Comparison of ENCODE assay signal across 26 cellular contexts in genomic region chr3:38580450-38581382, GRCh38.
A peak's percentile ranks its signal among the peaks of the same experiment; 100 is the strongest.
DNase-seq lines count a peak whose midpoint lies in the region; ATAC-seq and TF ChIP-seq lines count a peak whose summit lies in the region.
"Had no signal": no experiment of that assay in that cellular context is flagged by ENCODE, and none has a peak within 500 bp of the region (broad histone marks: within the 10 kb centered on the region; RNA-seq: fewer than 3 reads in every experiment).

No MANE protein-coding gene starts in this region.

- no peaks in the 10 kb centered on the region for H3K27me3 Mint-ChIP-seq in activated CD4-positive, alpha-beta T cell treated with anti-CD3 and anti-CD28 coated beads, Interleukin-2, amount 10 ng/mL, durations not matched to agents 7 days and 5 days
- H3K27me3 Mint-ChIP-seq in type B pancreatic cell, result no peaks in the 10 kb centered on the region
- H3K27me3 Mint-ChIP-seq: stimulated activated memory B cell treated with anti-CD40 and anti-IgM and Interleukin-4, amounts not matched to agents 10 μg/mL and 1 μg/mL and 100 μg/mL, for 72 hours had no signal

- no peaks in the 10 kb centered on the region for H3K9me3 Mint-ChIP-seq in activated CD4-positive, alpha-beta T cell treated with anti-CD3 and anti-CD28 coated beads, Interleukin-2, amount 10 ng/mL, durations not matched to agents 7 days and 5 days
- no peaks in the 10 kb centered on the region for H3K9me3 Mint-ChIP-seq in type B pancreatic cell
- H3K9me3 Mint-ChIP-seq: naive thymus-derived CD8-positive, alpha-beta T cell; stimulated activated memory B cell treated with anti-CD40 and anti-IgM and Interleukin-4, amounts not matched to agents 10 μg/mL and 1 μg/mL and 100 μg/mL, for 72 hours had no signal

- H3K36me3 Mint-ChIP-seq in activated CD4-positive, alpha-beta T cell treated with anti-CD3 and anti-CD28 coated beads, Interleukin-2, amount 10 ng/mL, durations not matched to agents 7 days and 5 days (ENCODE audit: low read depth), result no peaks in the 10 kb centered on the region
- H3K36me3 Mint-ChIP-seq in type B pancreatic cell, result no peaks in the 10 kb centered on the region
- H3K36me3 Mint-ChIP-seq: naive thymus-derived CD8-positive, alpha-beta T cell; stimulated activated memory B cell treated with anti-CD40 and anti-IgM and Interleukin-4, amounts not matched to agents 10 μg/mL and 1 μg/mL and 100 μg/mL, for 72 hours had no signal

- CTCF ChIA-PET in activated CD4-positive, alpha-beta T cell treated with anti-CD3 and anti-CD28 coated beads, Interleukin-2, amount 10 ng/mL, durations not matched to agents 7 days and 5 days (lab: Charles Lee), result no interaction called here

- no peak overlapping the region for H3K27ac ChIP-seq in coronary artery
- H3K27ac ChIP-seq: cardiac muscle cell, dorsolateral prefrontal cortex, tibial nerve had no signal

- no peaks in the 10 kb centered on the region for H3K4me1 Mint-ChIP-seq in activated CD4-positive, alpha-beta T cell treated with anti-CD3 and anti-CD28 coated beads, Interleukin-2, amount 10 ng/mL, durations not matched to agents 7 days and 5 days
- H3K4me1 Mint-ChIP-seq in type B pancreatic cell (ENCODE audit: unreplicated experiment), result peaks cover 4% of the 10 kb centered on the region
- H3K4me1 Mint-ChIP-seq: naive thymus-derived CD8-positive, alpha-beta T cell had no signal

- ATAC-seq in HG03025 (IDR thresholded peaks at IDR 0.05; ENCODE audit: low FRiP score, unreplicated experiment) (no peak), GM19397 (IDR thresholded peaks at IDR 0.05; ENCODE audit: unreplicated experiment) (no peak), GM21737 (IDR thresholded peaks at IDR 0.05; ENCODE audit: unreplicated experiment) (no peak)
- ATAC-seq: HCT116; HepG2; naive thymus-derived CD8-positive, alpha-beta T cell had no signal

- H3K4me3 ChIP-seq in coronary artery, result no peak overlapping the region
- H3K4me3 ChIP-seq: cardiac muscle cell, dorsolateral prefrontal cortex, tibial nerve had no signal

- TF ChIP-seq CTCF in coronary artery (IDR thresholded peaks at IDR 0.05) (no peak), type B pancreatic cell (conservative IDR thresholded peaks at IDR 0.05) (no peak)

- POLR2A ChIA-PET in activated CD4-positive, alpha-beta T cell treated with anti-CD3 and anti-CD28 coated beads, Interleukin-2, amount 10 ng/mL, durations not matched to agents 7 days and 5 days (lab: Charles Lee), result no interaction called here

- peak; percentile 1 for DNase-seq in activated CD4-positive, alpha-beta T cell treated with anti-CD3 and anti-CD28 coated beads, Interleukin-2, amount 10 ng/mL, durations not matched to agents 7 days and 5 days
- no peak for DNase-seq in activated CD4-positive, alpha-beta T cell treated with anti-CD3 and anti-CD28 coated beads, Interleukin-2, amount 50 U/mL, for 4 hours
- DNase-seq in coronary artery (ENCODE audit: low spot score) (peak; percentile 54), islet precursor cell (peak; percentile 35), type B pancreatic cell (ENCODE audit: extremely low spot score, unreplicated experiment) (peak; percentile 54)
- DNase-seq: 8988T; activated naive CD4-positive, alpha-beta T cell; activated T-cell treated with anti-CD3 and anti-CD28 coated beads for 4 hours; AML-193; COR-L47; dorsolateral prefrontal cortex; foreskin melanocyte; NCI-H1105; NCI-H2081 treated with DMSO at 0.1 percent for 48 hours; NCI-H510A treated with DMSO at 0.1 percent for 48 hours; stimulated activated CD4-positive, alpha-beta T cell treated with anti-CD3 and anti-CD28 coated beads, Interleukin-1b, Interleukin-23, amount 100 ng/mL, for 48 hours; SW 1271 had no signal

- no peak overlapping the region for H3K4me3 Mint-ChIP-seq in activated CD4-positive, alpha-beta T cell treated with anti-CD3 and anti-CD28 coated beads, Interleukin-2, amount 10 ng/mL, durations not matched to agents 7 days and 5 days
- no peak overlapping the region for H3K4me3 Mint-ChIP-seq in type B pancreatic cell
- H3K4me3 Mint-ChIP-seq: naive thymus-derived CD8-positive, alpha-beta T cell; stimulated activated memory B cell treated with anti-CD40 and anti-IgM and Interleukin-4, amounts not matched to agents 10 μg/mL and 1 μg/mL and 100 μg/mL, for 72 hours had no signal

- H3K27ac Mint-ChIP-seq in activated CD4-positive, alpha-beta T cell treated with anti-CD3 and anti-CD28 coated beads, Interleukin-2, amount 10 ng/mL, durations not matched to agents 7 days and 5 days, result no peak overlapping the region
- H3K27ac Mint-ChIP-seq in type B pancreatic cell, result no peak overlapping the region
- H3K27ac Mint-ChIP-seq: naive thymus-derived CD8-positive, alpha-beta T cell; stimulated activated memory B cell treated with anti-CD40 and anti-IgM and Interleukin-4, amounts not matched to agents 10 μg/mL and 1 μg/mL and 100 μg/mL, for 72 hours had no signal

Comparison
In these comparisons a context has a peak if more than half of its experiments do, and no peak if none do; other contexts are left out.
1. DNase-seq: peak in activated CD4-positive, alpha-beta T cell treated with anti-CD3 and anti-CD28 coated beads, Interleukin-2, amount 10 ng/mL, durations not matched to agents 7 days and 5 days (single experiment), coronary artery (single experiment), islet precursor cell (single experiment) and type B pancreatic cell (single experiment); none in activated CD4-positive, alpha-beta T cell treated with anti-CD3 and anti-CD28 coated beads, Interleukin-2, amount 50 U/mL, for 4 hours (0 of 2).